Comparison of ENCODE assay signal across 16 cellular contexts in the genomic region with DNA sequence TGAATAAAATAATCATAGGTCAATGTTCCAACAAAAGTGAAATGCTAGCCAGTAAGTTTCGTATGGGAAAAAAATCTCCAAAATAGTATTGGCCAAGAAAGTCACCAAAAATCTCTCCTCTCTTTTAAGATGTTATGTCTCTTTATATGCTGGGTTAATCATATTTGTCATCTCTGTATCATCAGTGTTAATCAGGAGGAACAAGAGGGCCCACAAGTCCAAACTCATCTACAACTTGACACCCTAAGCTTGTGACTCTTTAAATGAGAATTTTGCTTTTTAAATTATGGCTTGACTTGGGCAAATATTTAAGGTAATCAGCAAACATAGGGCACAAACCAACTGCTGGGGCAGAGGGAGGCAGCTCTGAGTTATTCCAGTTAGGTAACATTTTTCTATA.
DNase-seq lines count a peak whose midpoint lies in the region; ATAC-seq, FAIRE-seq and TF ChIP-seq lines count a peak whose summit lies in the region.
"Had no signal": no experiment of that assay in that cellular context is flagged by ENCODE, and none has a peak within 500 bp of the region (broad histone marks: within the 10 kb centered on the region; RNA-seq: fewer than 3 reads in every experiment).

No MANE protein-coding gene starts in this region.

- no peaks in the 10 kb centered on the region for H3K9me1 ChIP-seq in keratinocyte (ENCODE audit: control insufficient read depth, extremely low read depth, insufficient read depth, low read length)

- intact Hi-C loops in PC-3 (cut with micrococcal nuclease) (loop anchor here (2.0 kb wide), 1 partner anchor 74 kb away; no protein-coding TSS in a partner anchor), testis (cut with DNase I; ENCODE audit: low total_unique reads) (no loop called here)

- peak overlapping the region in 3 of 4 donors; percentile 7 to 38 (median 9) for H3K4me3 Mint-ChIP-seq in CD4-positive, CD25-positive, alpha-beta regulatory T cell
- H3K4me3 Mint-ChIP-seq: GM23338, IgD-negative memory B cell had no signal

- H3K9ac ChIP-seq in PC-3 (ENCODE audit: low read length) = no peak overlapping the region
- no peak overlapping the region for H3K9ac ChIP-seq in keratinocyte (ENCODE audit: control insufficient read depth, extremely low read depth, insufficient read depth, low read length)
- H3K9ac ChIP-seq: BLaER1 treated with 17β-estradiol and CSF1 and Interleukin-3, amounts not matched to agents 10 nM and 100 nM had no signal

- dilution Hi-C loops in keratinocyte (cut with MboI; ENCODE audit: extremely low pct_ligation_motif_present, low sequenced_read_pairs) = no loop called here

- CTCF ChIA-PET in PC-3 (lab: Charles Lee) = no interaction called here

- H4K20me1 ChIP-seq in PC-3 (ENCODE audit: low read length) (no peaks in the 10 kb centered on the region), keratinocyte (ENCODE audit: control insufficient read depth, extremely low read depth, insufficient read depth, low read length) (no peaks in the 10 kb centered on the region)

- H2AFZ ChIP-seq in PC-3 (ENCODE audit: low read length) = no peak overlapping the region
- H2AFZ ChIP-seq in keratinocyte (ENCODE audit: control insufficient read depth, low read length) = no peak overlapping the region
- H2AFZ ChIP-seq: GM23338 had no signal

- H3K4me3 ChIP-seq in CD4-positive, CD25-positive, alpha-beta regulatory T cell (ENCODE audit: low read depth, low read length) = no peak overlapping the region
- H3K4me3 ChIP-seq in PC-3 (ENCODE audit: low read length) = no peak overlapping the region
- no peak overlapping the region for H3K4me3 ChIP-seq in bronchial epithelial cell (ENCODE audit: low read depth, low read length)
- H3K4me3 ChIP-seq in keratinocyte (ENCODE audit: control insufficient read depth in 2 of 3, extremely low read depth in 1 of 3, insufficient read depth in 2 of 3, low read depth in 1 of 3, low read length in 3 of 3) = peak overlapping the region in 1 of 3 experiments; percentile 14
- no peak overlapping the region for H3K4me3 ChIP-seq in testis
- H3K4me3 ChIP-seq: BLaER1 treated with 17β-estradiol and CSF1 and Interleukin-3, amounts not matched to agents 10 nM and 100 nM; GM12878; GM23338 had no signal

- no peaks in the 10 kb centered on the region for H3F3A ChIP-seq in PC-3 (ENCODE audit: low read length, unreplicated experiment)

- no peak for DNase-seq in CD4-positive, CD25-positive, alpha-beta regulatory T cell
- no peak for DNase-seq in PC-3
- DNase-seq in bronchial epithelial cell (ENCODE audit: low read depth) = peak; percentile 83
- no peak for DNase-seq in keratinocyte (ENCODE audit: low read depth, low spot score)
- DNase-seq in testis = no peak
- DNase-seq in NCI-H1417 treated with DMSO at 0.1 percent for 48 hours (lab: John Stamatoyannopoulos, UW) = no peak
- no peak for DNase-seq in AG08395 (ENCODE audit: low spot score)
- DNase-seq: 8988T; CD4-positive, alpha-beta memory T cell; DMS79; H7 had no signal

- H3K27ac Mint-ChIP-seq in CD4-positive, CD25-positive, alpha-beta regulatory T cell = no peak overlapping the region
- H3K27ac Mint-ChIP-seq: GM23338, IgD-negative memory B cell had no signal

- H3K27me3 ChIP-seq in CD4-positive, CD25-positive, alpha-beta regulatory T cell (ENCODE audit: control insufficient read depth, insufficient read depth, low read length) = no peaks in the 10 kb centered on the region
- H3K27me3 ChIP-seq in PC-3 (ENCODE audit: low read length) (no peaks in the 10 kb centered on the region), bronchial epithelial cell (ENCODE audit: control insufficient read depth, insufficient read depth, low read length) (no peaks in the 10 kb centered on the region), keratinocyte (ENCODE audit: control insufficient read depth, extremely low read depth, insufficient read depth, low read length) (no peaks in the 10 kb centered on the region), testis (no peaks in the 10 kb centered on the region)

- H3K9me3 ChIP-seq in CD4-positive, CD25-positive, alpha-beta regulatory T cell (ENCODE audit: control insufficient read depth in 2 of 2, low read length in 2 of 2) = no peaks in the 10 kb centered on the region
- no peaks in the 10 kb centered on the region for H3K9me3 ChIP-seq in PC-3 (ENCODE audit: low read length)
- no peaks in the 10 kb centered on the region for H3K9me3 ChIP-seq in keratinocyte (ENCODE audit: control insufficient read depth, low read depth, low read length)
- H3K9me3 ChIP-seq in testis = no peaks in the 10 kb centered on the region

- FAIRE-seq in bronchial epithelial cell (lab: Jason Lieb, UNC) (no peak), keratinocyte (lab: Jason Lieb, UNC) (no peak)
- FAIRE-seq: GM12878, GM18507 had no signal

- TF ChIP-seq CTCF in PC-3 (conservative IDR thresholded peaks at IDR 0.05; ENCODE audit: low read depth, low read length) = no peak
- no peak for TF ChIP-seq CTCF in bronchial epithelial cell (IDR thresholded peaks at IDR 0.05; ENCODE audit: insufficient read depth, low read length, severe bottlenecking)
- TF ChIP-seq CTCF in keratinocyte (optimal IDR thresholded peaks at IDR 0.05 in 1 of 3, IDR thresholded peaks at IDR 0.05 in 1 of 3, conservative IDR thresholded peaks at IDR 0.05 in 1 of 3; ENCODE audit: extremely low read depth in 1 of 3, insufficient read depth in 2 of 3, low read length in 3 of 3) = no peak
- TF ChIP-seq CTCF in testis (IDR thresholded peaks at IDR 0.05) = no peak

- ATAC-seq in CD4-positive, CD25-positive, alpha-beta regulatory T cell (ENCODE audit: low read depth in 2 of 2) = no peak
- peak; percentile 12; the same call in 1 of the 2 replicates for ATAC-seq in PC-3
- ATAC-seq: GM12878 had no signal

- WGBS in testis, 2 donors = 80 to 94% methylated on average over 1 of the region's 1 CpG

- no peaks in the 10 kb centered on the region for H3K36me3 ChIP-seq in CD4-positive, CD25-positive, alpha-beta regulatory T cell (ENCODE audit: control insufficient read depth, insufficient read depth, low read length)
- no peaks in the 10 kb centered on the region for H3K36me3 ChIP-seq in PC-3 (ENCODE audit: low read depth, low read length)
- H3K36me3 ChIP-seq in bronchial epithelial cell (ENCODE audit: control insufficient read depth, insufficient read depth, low read length) = no peaks in the 10 kb centered on the region
- H3K36me3 ChIP-seq in keratinocyte (ENCODE audit: control insufficient read depth in 2 of 2, extremely low read depth in 1 of 2, insufficient read depth in 2 of 2, low read length in 2 of 2) = no peaks in the 10 kb centered on the region
- H3K36me3 ChIP-seq in testis (ENCODE audit: low read depth, missing control alignments) = no peaks in the 10 kb centered on the region
- H3K36me3 ChIP-seq: BLaER1 treated with 17β-estradiol and CSF1 and Interleukin-3, amounts not matched to agents 10 nM and 100 nM had no signal

- no peaks in the 10 kb centered on the region for H3K27me3 Mint-ChIP-seq in CD4-positive, CD25-positive, alpha-beta regulatory T cell
- H3K27me3 Mint-ChIP-seq: CD4-positive, alpha-beta memory T cell had no signal

- BruUV-seq in PC-3 (replicated peaks; lab: Mats Ljungman, UMichigan) = no TSS peak

- H3K36me3 Mint-ChIP-seq in CD4-positive, CD25-positive, alpha-beta regulatory T cell = peaks cover 10% of the 10 kb centered on the region

- peak overlapping the region; percentile 2 for H3K27ac ChIP-seq in CD4-positive, CD25-positive, alpha-beta regulatory T cell (ENCODE audit: insufficient read depth, low read length, poor library complexity, severe bottlenecking)
- peak overlapping the region; percentile 25; the same call in 1 of the 2 replicates for H3K27ac ChIP-seq in PC-3 (ENCODE audit: low read length)
- H3K27ac ChIP-seq in keratinocyte (ENCODE audit: control insufficient read depth, insufficient read depth, low read length) = peak overlapping the region; percentile 78
- no peak overlapping the region for H3K27ac ChIP-seq in testis
- H3K27ac ChIP-seq: BLaER1 treated with 17β-estradiol and CSF1 and Interleukin-3, amounts not matched to agents 10 nM and 100 nM had no signal

- POLR2A ChIA-PET in PC-3 (lab: Charles Lee; ENCODE audit: unreplicated experiment) = no interaction called here

- peaks cover 19 to 86% (median 58%) of the 10 kb centered on the region in 4 donors for H3K4me1 Mint-ChIP-seq in CD4-positive, CD25-positive, alpha-beta regulatory T cell

- peaks cover 0 to 23% (median 5%) of the 10 kb centered on the region in 7 donors for H3K9me3 Mint-ChIP-seq in CD4-positive, CD25-positive, alpha-beta regulatory T cell
- H3K9me3 Mint-ChIP-seq: GM23338 had no signal

- peaks cover 21% of the 10 kb centered on the region for H3K4me1 ChIP-seq in CD4-positive, CD25-positive, alpha-beta regulatory T cell (ENCODE audit: control insufficient read depth, insufficient read depth, low read length, poor library complexity, severe bottlenecking)
- H3K4me1 ChIP-seq in PC-3 (ENCODE audit: insufficient read depth, low read length) (peaks cover 24% of the 10 kb centered on the region), keratinocyte (ENCODE audit: control insufficient read depth, extremely low read depth, insufficient read depth, low read length) (peaks cover 26% of the 10 kb centered on the region), testis (no peaks in the 10 kb centered on the region)
- H3K4me1 ChIP-seq: BLaER1 treated with 17β-estradiol and CSF1 and Interleukin-3, amounts not matched to agents 10 nM and 100 nM had no signal

- H3K79me2 ChIP-seq in PC-3 (ENCODE audit: low read length) (peaks cover 21% of the 10 kb centered on the region), keratinocyte (ENCODE audit: control insufficient read depth, insufficient read depth, low read length) (peaks cover 9% of the 10 kb centered on the region)

- H3K4me2 ChIP-seq in PC-3 (ENCODE audit: low read length) (peak overlapping the region; percentile 24; the same call in 1 of the 2 replicates), keratinocyte (ENCODE audit: control insufficient read depth, extremely low read depth, insufficient read depth, low read depth, low read length) (peak overlapping the region; percentile 75)
- H3K4me2 ChIP-seq: BLaER1 treated with 17β-estradiol and CSF1 and Interleukin-3, amounts not matched to agents 10 nM and 100 nM; GM23338 had no signal

- no peaks in the 10 kb centered on the region for H3K9me2 ChIP-seq in PC-3 (replicated peaks; ENCODE audit: low read length)

- no peak for TF ChIP-seq POLR2A in testis (IDR thresholded peaks at IDR 0.05)

Comparison
In these comparisons a context has a peak if more than half of its experiments do, and no peak if none do; other contexts are left out.
1. H3K27ac ChIP-seq: peak in CD4-positive, CD25-positive, alpha-beta regulatory T cell (single experiment), PC-3 (single experiment) and keratinocyte (single experiment); none in testis (0 of 2).